In the genomic region with DNA sequence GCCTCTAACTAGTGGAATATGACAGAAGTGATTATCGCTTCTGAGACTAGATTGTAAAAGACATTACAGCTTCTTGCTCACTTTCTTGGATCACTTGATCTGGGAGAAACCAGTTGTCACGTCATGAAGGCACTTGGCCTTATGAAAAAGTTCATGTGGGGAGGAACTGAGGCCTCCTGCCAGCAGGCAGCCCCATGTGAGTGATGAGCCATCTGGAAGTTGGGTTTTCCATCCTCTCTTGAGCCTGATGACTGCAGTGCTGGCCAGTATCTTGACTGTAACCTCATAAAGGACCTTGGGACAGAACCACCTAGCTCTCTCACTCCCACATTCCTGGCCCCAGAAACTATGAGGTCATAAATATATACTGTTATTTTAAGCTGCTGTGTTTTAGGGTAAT, we compare ENCODE assay signal across 20 cellular contexts. TPM values are rescaled to one million over a fixed set of nuclear protein-coding genes. Genes with fewer than 3 reads are reported as not detected.
DNase-seq lines count a peak whose midpoint lies in the region; TF ChIP-seq lines count a peak whose summit lies in the region.
"Had no signal": no experiment of that assay in that cellular context is flagged by ENCODE, and none has a peak within 500 bp of the region (broad histone marks: within the 10 kb centered on the region; RNA-seq: fewer than 3 reads in every experiment).

No MANE protein-coding gene starts in this region.

- H3K27ac Mint-ChIP-seq in nephron = peak overlapping the region in 2 of 3 experiments; percentile 30 to 47
- H3K27ac Mint-ChIP-seq: naive thymus-derived CD4-positive, alpha-beta T cell; T-helper 2 cell treated with Interferon-gamma antibody and Interleukin-4, amounts not matched to agents 5 μg/mL and 100 μg/mL, for 36 hours had no signal

- TF ChIP-seq CTCF in fibroblast of pulmonary artery (IDR thresholded peaks at IDR 0.05; ENCODE audit: low read length, missing control alignments) = no peak
- TF ChIP-seq CTCF in nephron (IDR thresholded peaks at IDR 0.05; ENCODE audit: unreplicated experiment in 3 of 3) = no peak
- no peak for TF ChIP-seq CTCF in ascending aorta (IDR thresholded peaks at IDR 0.05)

- intact Hi-C loops in ascending aorta (cut with DNase I) = no loop called here

- no peak overlapping the region for H3K27ac ChIP-seq in ascending aorta
- H3K27ac ChIP-seq: lower lobe of right lung, SJCRH30, spleen had no signal

- H3K36me3 ChIP-seq in ascending aorta = peaks cover 18 to 20% of the 10 kb centered on the region in 2 donors

- DNase-seq in EH (ENCODE audit: low read depth) (peak; percentile 40), RPMI7951 (ENCODE audit: low read depth) (peak; percentile 3), fibroblast of pulmonary artery (ENCODE audit: low read depth) (peak; percentile 75), KG1 (lab: John Stamatoyannopoulos, UW) (no peak), ascending aorta (ENCODE audit: low spot score in 2 of 2) (no peak), NCI-H526 treated with DMSO at 0.1 percent for 48 hours (lab: John Stamatoyannopoulos, UW) (no peak), HUDEP-2 (lab: John Stamatoyannopoulos, UW; ENCODE audit: unreplicated experiment in 76 of 76) (no peak)
- DNase-seq: activated CD4-positive, CD25-positive, alpha-beta regulatory T cell treated with anti-CD3 and anti-CD28 coated beads, Interleukin-2, amount 50 U/mL, for 72 hours; activated naive CD8-positive, alpha-beta T cell treated with anti-CD3 and anti-CD28 coated beads, Interleukin-2, amount 50 U/mL, for 24 hours; AML-193; effector memory CD8-positive, alpha-beta T cell; lower lobe of right lung; naive thymus-derived CD4-positive, alpha-beta T cell; NCI-H2029; NCI-H510A treated with DMSO at 0.1 percent for 48 hours; posterior cingulate gyrus; SJCRH30; spleen had no signal

- no peaks in the 10 kb centered on the region for H3K27me3 ChIP-seq in ascending aorta
- H3K27me3 ChIP-seq: SJCRH30, spleen had no signal

- no peaks in the 10 kb centered on the region for H3K9me3 ChIP-seq in ascending aorta
- H3K9me3 ChIP-seq: lower lobe of right lung, SJCRH30 had no signal

- no peaks in the 10 kb centered on the region for H3K4me1 ChIP-seq in ascending aorta
- H3K4me1 ChIP-seq: lower lobe of right lung, SJCRH30, spleen had no signal

- H3K4me3 Mint-ChIP-seq in nephron = no peak overlapping the region
- H3K4me3 Mint-ChIP-seq: activated naive CD8-positive, alpha-beta T cell treated with anti-CD3 and anti-CD28 coated beads, Interleukin-2, amount 50 U/mL, for 24 hours; effector memory CD8-positive, alpha-beta T cell; naive thymus-derived CD4-positive, alpha-beta T cell; T-helper 2 cell treated with Interferon-gamma antibody and Interleukin-4, amounts not matched to agents 5 μg/mL and 100 μg/mL, for 36 hours had no signal

- H3K4me3 ChIP-seq in fibroblast of pulmonary artery (replicated peaks; ENCODE audit: low read depth, low read length) = no peak overlapping the region
- no peak overlapping the region for H3K4me3 ChIP-seq in ascending aorta
- H3K4me3 ChIP-seq: lower lobe of right lung, SJCRH30, spleen had no signal

- H3K4me1 Mint-ChIP-seq in nephron = no peaks in the 10 kb centered on the region
- H3K4me1 Mint-ChIP-seq: naive thymus-derived CD4-positive, alpha-beta T cell had no signal

- peaks cover 70% of the 10 kb centered on the region for H3K36me3 Mint-ChIP-seq in nephron (ENCODE audit: low read depth)

- H3K27me3 Mint-ChIP-seq in nephron (ENCODE audit: low read depth) = no peaks in the 10 kb centered on the region
- H3K27me3 Mint-ChIP-seq: activated naive CD8-positive, alpha-beta T cell treated with anti-CD3 and anti-CD28 coated beads, Interleukin-2, amount 50 U/mL, for 24 hours; effector memory CD8-positive, alpha-beta T cell; naive thymus-derived CD4-positive, alpha-beta T cell had no signal

- peaks cover 3% of the 10 kb centered on the region for H3K9me3 Mint-ChIP-seq in nephron
- H3K9me3 Mint-ChIP-seq: activated naive CD8-positive, alpha-beta T cell treated with anti-CD3 and anti-CD28 coated beads, Interleukin-2, amount 50 U/mL, for 24 hours; effector memory CD8-positive, alpha-beta T cell; T-helper 2 cell treated with Interferon-gamma antibody and Interleukin-4, amounts not matched to agents 5 μg/mL and 100 μg/mL, for 36 hours had no signal

RNA-seq across cellular contexts. Expression of gene TTLL5, which starts 28.0 kb away (rescaled TPM):
- 16.2 and 20.2 TPM in 2 replicates for total RNA-seq in RPMI7951 (2014; rRNA removed; shearing (Covaris generic))
- total RNA-seq in ascending aorta = 43.1 TPM

RNA-seq across cellular contexts. Expression of gene ERG28, which starts 28.3 kb away (rescaled TPM):
- 12.8 and 13.9 TPM in 2 replicates for total RNA-seq in RPMI7951 (2014; rRNA removed; shearing (Covaris generic))
- total RNA-seq in ascending aorta = 2.3 TPM

Comparison
In these comparisons a context has a peak if more than half of its experiments do, and no peak if none do; other contexts are left out.
1. DNase-seq: peak in EH (single experiment), RPMI7951 (single experiment) and fibroblast of pulmonary artery (single experiment); none in KG1 (single experiment), ascending aorta (0 of 2), NCI-H526 treated with DMSO at 0.1 percent for 48 hours (single experiment) and HUDEP-2 (0 of 76).